Comparison of ENCODE assay signal across 8 cellular contexts in the genomic region with DNA sequence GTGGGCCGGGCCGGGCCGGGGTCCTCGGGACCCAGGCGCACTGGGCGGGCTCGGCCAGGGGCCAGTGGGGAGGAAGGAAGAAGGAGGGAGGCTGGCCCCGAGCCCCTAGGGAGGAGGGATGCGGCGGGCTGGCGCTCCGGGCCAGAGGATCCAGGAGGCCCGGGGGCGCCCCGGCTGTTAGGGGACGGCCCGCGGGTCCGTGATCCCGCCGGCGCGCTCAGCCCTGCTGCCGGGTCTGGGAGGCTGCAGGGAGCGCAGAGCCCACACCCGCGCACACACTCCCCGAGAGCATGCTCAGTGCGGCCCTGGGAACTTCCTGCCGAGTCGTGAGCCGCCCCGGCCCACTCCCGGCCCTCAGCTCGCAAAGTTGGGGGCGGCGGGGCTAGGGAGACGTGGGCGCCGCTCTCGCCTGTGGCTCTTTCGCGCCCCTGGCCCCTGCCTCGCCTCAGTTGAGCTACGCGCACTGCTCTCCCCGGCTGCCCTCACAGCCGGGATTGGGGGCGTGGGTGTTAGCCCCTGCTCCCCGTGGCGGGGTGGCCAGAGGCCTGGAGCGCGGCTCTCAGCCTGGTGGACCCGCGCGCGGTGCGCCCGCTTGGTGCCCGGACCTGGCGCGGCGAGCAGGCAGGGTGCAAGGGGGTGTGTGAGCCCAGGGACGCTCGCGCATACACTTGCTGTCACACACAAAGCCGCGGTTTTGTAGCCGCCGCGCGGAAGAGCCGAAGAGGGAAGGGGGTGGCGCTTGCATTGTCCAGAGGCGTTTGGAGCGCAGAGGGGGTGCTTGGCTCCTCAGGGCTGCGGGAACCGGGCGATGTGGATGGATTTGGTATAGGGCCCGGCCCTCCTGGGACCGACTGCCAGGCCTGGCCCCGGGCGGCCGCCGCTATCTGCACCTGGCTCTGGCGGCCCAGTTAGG.
DNase-seq lines count a peak whose midpoint lies in the region; ATAC-seq, FAIRE-seq and TF ChIP-seq lines count a peak whose summit lies in the region.

No MANE protein-coding gene starts in this region.

- TF ChIP-seq CTCF in coronary artery (IDR thresholded peaks at IDR 0.05) (no peak), left lung (IDR thresholded peaks at IDR 0.05) (no peak)

- peaks cover 12 to 66% of the 10 kb centered on the region in 2 donors for H3K4me1 ChIP-seq in left lung

- no peak for FAIRE-seq in GM12892 (lab: Jason Lieb, UNC)

- H3K4me3 ChIP-seq in coronary artery, result peak overlapping the region; percentile 84
- peak overlapping the region; percentile 65 to 98 for H3K4me3 ChIP-seq in left lung

- H3K27me3 ChIP-seq in left lung, result no peaks in the 10 kb centered on the region

- H3K36me3 ChIP-seq in left lung, result no peaks in the 10 kb centered on the region

- DNase-seq in GM12892 (ENCODE audit: insufficient read length) (peak; percentile 79), HCEC 1CT (peak; percentile 67), MV-4-11 (lab: John Stamatoyannopoulos, UW) (peak; percentile 43), coronary artery (ENCODE audit: low spot score) (peak; percentile 77), left lung (peak; percentile 73 to 93), NCI-H128 (lab: John Stamatoyannopoulos, UW; ENCODE audit: unreplicated experiment) (no peak)
- peak; percentile 49 for DNase-seq in activated CD4-positive, alpha-beta T cell treated with anti-CD3 and anti-CD28 coated beads for 24 hours (ENCODE audit: low read depth in 2 of 2)
- DNase-seq in stimulated activated CD4-positive, alpha-beta T cell treated with anti-CD3 and anti-CD28 coated beads, Interleukin-4, amount 100 ng/mL, for 4 hours, result peak; percentile 67 to 75

- no peak; the same call in 1 of the 2 replicates for TF ChIP-seq POLR2A in GM12892 (IDR thresholded peaks at IDR 0.05; ENCODE audit: low read depth, low read length)

- intact Hi-C loops in left lung (cut with DNase I), result loop anchor here in 1 of 2 donors (10.0 kb wide), 1 partner anchor 64 kb away; no protein-coding TSS in a partner anchor

- ATAC-seq in left lung, result peak; percentile 76

- peak overlapping the region; percentile 93 to 98 for H3K27ac ChIP-seq in coronary artery
- peak overlapping the region; percentile 91 to 94 for H3K27ac ChIP-seq in left lung

- H3K9me3 ChIP-seq in left lung, result no peaks in the 10 kb centered on the region
